In genomic region chr7:26013551-26014083, GRCh38 we compare ENCODE assay signal across 14 cellular contexts.
DNase-seq lines count a peak whose midpoint lies in the region; ATAC-seq, FAIRE-seq and TF ChIP-seq lines count a peak whose summit lies in the region.
"Had no signal": no experiment of that assay in that cellular context is flagged by ENCODE, and none has a peak within 500 bp of the region (broad histone marks: within the 10 kb centered on the region; RNA-seq: fewer than 3 reads in every experiment).

No MANE protein-coding gene starts in this region.

- no peaks in the 10 kb centered on the region for H3K79me2 ChIP-seq in astrocyte (ENCODE audit: insufficient read depth, low read length)

- H3K27ac ChIP-seq in BLaER1 (no peak overlapping the region), astrocyte (ENCODE audit: low read depth, low read length) (no peak overlapping the region), kidney (ENCODE audit: low read depth in 2 of 2, low read length in 2 of 2) (no peak overlapping the region)
- H3K27ac ChIP-seq: dorsolateral prefrontal cortex, uterus had no signal

- intact Hi-C loops in kidney (cut with DNase I) = no loop called here

- no peaks in the 10 kb centered on the region for H3K36me3 ChIP-seq in BLaER1
- H3K36me3 ChIP-seq in astrocyte (ENCODE audit: insufficient read depth, low read length) = no peaks in the 10 kb centered on the region
- H3K36me3 ChIP-seq in kidney (ENCODE audit: control insufficient read depth in 1 of 2, insufficient read depth in 2 of 2, low read length in 2 of 2) = no peaks in the 10 kb centered on the region
- H3K36me3 ChIP-seq: uterus had no signal

- H3K4me3 Mint-ChIP-seq in astrocyte (ENCODE audit: unreplicated experiment) = no peak overlapping the region
- H3K4me3 Mint-ChIP-seq in activated naive CD8-positive, alpha-beta T cell treated with anti-CD3 and anti-CD28 coated beads, Interleukin-2, amount 50 U/mL, for 24 hours = no peak overlapping the region

- H3K9me3 ChIP-seq in BLaER1 (peaks cover 16% of the 10 kb centered on the region), astrocyte (ENCODE audit: insufficient read depth, low read depth, low read length) (no peaks in the 10 kb centered on the region), kidney (ENCODE audit: control insufficient read depth in 1 of 2, low read length in 2 of 2) (peaks cover 2 to 6% of the 10 kb centered on the region in 2 donors)
- H3K9me3 ChIP-seq: uterus had no signal

- DNase-seq in NCI-H2081 treated with DMSO at 0.1 percent for 48 hours (lab: John Stamatoyannopoulos, UW) = peak; percentile 62
- no peak for DNase-seq in astrocyte (ENCODE audit: low read depth)
- DNase-seq in activated effector memory CD4-positive, alpha-beta T cell treated with Interleukin-2 at 50 U/mL for 16 hours = no peak
- no peak for DNase-seq in activated naive CD8-positive, alpha-beta T cell treated with anti-CD3 and anti-CD28 coated beads, Interleukin-2, amount 50 U/mL, for 24 hours
- no peak for DNase-seq in kidney
- DNase-seq in NCI-H510A (lab: John Stamatoyannopoulos, UW) = no peak
- DNase-seq: activated T-cell treated with anti-CD3 and anti-CD28 coated beads, Interleukin-2, amount 50 U/mL, for 48 hours; DND-41; dorsolateral prefrontal cortex; Kasumi-1; posterior cingulate gyrus; uterus had no signal

- H3K36me3 Mint-ChIP-seq in astrocyte (ENCODE audit: low read depth, unreplicated experiment) = no peaks in the 10 kb centered on the region
- peaks cover 2% of the 10 kb centered on the region for H3K36me3 Mint-ChIP-seq in activated naive CD8-positive, alpha-beta T cell treated with anti-CD3 and anti-CD28 coated beads, Interleukin-2, amount 50 U/mL, for 24 hours (ENCODE audit: low read depth)

- H3K27me3 Mint-ChIP-seq in astrocyte (ENCODE audit: low read depth, unreplicated experiment) = peaks cover 4% of the 10 kb centered on the region
- H3K27me3 Mint-ChIP-seq in activated naive CD8-positive, alpha-beta T cell treated with anti-CD3 and anti-CD28 coated beads, Interleukin-2, amount 50 U/mL, for 24 hours = peaks cover 24% of the 10 kb centered on the region

- H2AFZ ChIP-seq in astrocyte (ENCODE audit: low read depth, low read length) = no peak overlapping the region

- H3K27me3 ChIP-seq in BLaER1 (no peaks in the 10 kb centered on the region), astrocyte (ENCODE audit: insufficient read depth, low read length) (no peaks in the 10 kb centered on the region)
- H3K27me3 ChIP-seq: uterus had no signal

- H4K20me1 ChIP-seq in BLaER1 (no peaks in the 10 kb centered on the region), astrocyte (ENCODE audit: insufficient read depth, low read length) (no peaks in the 10 kb centered on the region)

- H3K4me1 Mint-ChIP-seq in astrocyte (ENCODE audit: low read depth, unreplicated experiment) = no peaks in the 10 kb centered on the region
- H3K4me1 Mint-ChIP-seq in activated naive CD8-positive, alpha-beta T cell treated with anti-CD3 and anti-CD28 coated beads, Interleukin-2, amount 50 U/mL, for 24 hours = peaks cover 3% of the 10 kb centered on the region

- H3K9me3 Mint-ChIP-seq in astrocyte (ENCODE audit: unreplicated experiment) = peaks cover 3% of the 10 kb centered on the region
- H3K9me3 Mint-ChIP-seq in activated naive CD8-positive, alpha-beta T cell treated with anti-CD3 and anti-CD28 coated beads, Interleukin-2, amount 50 U/mL, for 24 hours = peaks cover 6% of the 10 kb centered on the region

- TF ChIP-seq CTCF in astrocyte (IDR thresholded peaks at IDR 0.05; ENCODE audit: insufficient read depth, low read depth, low read length) = no peak
- no peak for TF ChIP-seq CTCF in kidney (IDR thresholded peaks at IDR 0.05; ENCODE audit: borderline replicate concordance, extremely low read depth, insufficient read depth)

- FAIRE-seq in astrocyte (lab: Jason Lieb, UNC) = no peak
- FAIRE-seq in kidney (lab: Jason Lieb, UNC) = no peak

- peak overlapping the region; percentile 58 for H3K4me2 ChIP-seq in BLaER1
- peak overlapping the region; percentile 5 for H3K4me2 ChIP-seq in astrocyte (ENCODE audit: low read length)

- H3K27ac Mint-ChIP-seq in astrocyte (ENCODE audit: unreplicated experiment) = no peak overlapping the region
- no peak overlapping the region for H3K27ac Mint-ChIP-seq in activated naive CD8-positive, alpha-beta T cell treated with anti-CD3 and anti-CD28 coated beads, Interleukin-2, amount 50 U/mL, for 24 hours

- H3K4me1 ChIP-seq in BLaER1 (peaks cover 46% of the 10 kb centered on the region), astrocyte (ENCODE audit: insufficient read depth, low read length) (no peaks in the 10 kb centered on the region), kidney (ENCODE audit: control insufficient read depth in 1 of 2, insufficient read depth in 1 of 2, low read depth in 1 of 2, low read length in 2 of 2) (no peaks in the 10 kb centered on the region)
- H3K4me1 ChIP-seq: uterus had no signal

- H3K9ac ChIP-seq in BLaER1 (no peak overlapping the region), astrocyte (ENCODE audit: low read length) (no peak overlapping the region), kidney (ENCODE audit: low read length in 2 of 2) (no peak overlapping the region)

- H3K4me3 ChIP-seq in BLaER1 (no peak overlapping the region), astrocyte (ENCODE audit: insufficient read depth, low read depth, low read length) (no peak overlapping the region), kidney (ENCODE audit: low read length in 2 of 2) (no peak overlapping the region)
- H3K4me3 ChIP-seq: dorsolateral prefrontal cortex, uterus had no signal

- ATAC-seq in GM21447 (IDR thresholded peaks at IDR 0.05; ENCODE audit: unreplicated experiment) = peak; percentile 54
- ATAC-seq in activated naive CD8-positive, alpha-beta T cell treated with anti-CD3 and anti-CD28 coated beads, Interleukin-2, amount 50 U/mL, for 24 hours = no peak
